Comparison of ENCODE assay signal across 8 cellular contexts in genomic region chr20:8132632-8133587, GRCh38. TPM values are rescaled to one million over a fixed set of nuclear protein-coding genes. Genes with fewer than 3 reads are reported as not detected.
DNase-seq lines count a peak whose midpoint lies in the region; ATAC-seq, FAIRE-seq and TF ChIP-seq lines count a peak whose summit lies in the region.

No MANE protein-coding gene starts in this region.

- TF ChIP-seq CTCF in astrocyte (IDR thresholded peaks at IDR 0.05; ENCODE audit: insufficient read depth, low read depth, low read length) (no peak), sigmoid colon (IDR thresholded peaks at IDR 0.05) (no peak)

- DNase-seq in CD4-positive, alpha-beta memory T cell = peak in 1 of 5 donors; percentile 50
- no peak for DNase-seq in astrocyte (ENCODE audit: low read depth)
- DNase-seq in sigmoid colon = peak; percentile 83
- DNase-seq in D341Med (ENCODE audit: low spot score) = no peak

- H3K9me3 Mint-ChIP-seq in CD4-positive, alpha-beta memory T cell = no peaks in the 10 kb centered on the region
- no peaks in the 10 kb centered on the region for H3K9me3 Mint-ChIP-seq in astrocyte (ENCODE audit: unreplicated experiment)

- H3K36me3 Mint-ChIP-seq in CD4-positive, alpha-beta memory T cell = peaks cover 0 to 3% of the 10 kb centered on the region in 2 donors
- no peaks in the 10 kb centered on the region for H3K36me3 Mint-ChIP-seq in astrocyte (ENCODE audit: low read depth, unreplicated experiment)

- POLR2A ChIA-PET in CD4-positive, alpha-beta memory T cell (lab: Charles Lee; ENCODE audit: partially characterized antibody) = no interaction called here

- H3K27ac ChIP-seq in CD4-positive, alpha-beta memory T cell (ENCODE audit: low read depth, low read length) = no peak overlapping the region
- H3K27ac ChIP-seq in astrocyte (ENCODE audit: low read depth, low read length) (no peak overlapping the region), sigmoid colon (peak overlapping the region; percentile 90 to 93 (median 91))

- no peak for TF ChIP-seq EP300 in Ishikawa (IDR thresholded peaks at IDR 0.05; ENCODE audit: borderline replicate concordance)
- no peak for TF ChIP-seq EP300 in sigmoid colon (IDR thresholded peaks at IDR 0.05)

- H4K20me1 ChIP-seq in astrocyte (ENCODE audit: insufficient read depth, low read length) = peaks cover 4% of the 10 kb centered on the region

- WGBS in sigmoid colon, 2 donors = 5 to 20% methylated on average over 53 of the region's 53 CpGs

- H3K36me3 ChIP-seq in CD4-positive, alpha-beta memory T cell (ENCODE audit: insufficient read depth, low read length) = no peaks in the 10 kb centered on the region
- no peaks in the 10 kb centered on the region for H3K36me3 ChIP-seq in astrocyte (ENCODE audit: insufficient read depth, low read length)
- H3K36me3 ChIP-seq in sigmoid colon = no peaks in the 10 kb centered on the region

- ATAC-seq in HG02623 (IDR thresholded peaks at IDR 0.05; ENCODE audit: unreplicated experiment) = no peak
- ATAC-seq in HG03432 (IDR thresholded peaks at IDR 0.05; ENCODE audit: unreplicated experiment) = no peak

- no peaks in the 10 kb centered on the region for H3K79me2 ChIP-seq in astrocyte (ENCODE audit: insufficient read depth, low read length)

- H2AFZ ChIP-seq in astrocyte (ENCODE audit: low read depth, low read length) = peak overlapping the region; percentile 70

- peak overlapping the region; percentile 84 to 92 (median 88) for H3K4me3 Mint-ChIP-seq in CD4-positive, alpha-beta memory T cell
- H3K4me3 Mint-ChIP-seq in astrocyte (ENCODE audit: unreplicated experiment) = peak overlapping the region; percentile 87

- peaks cover 19% of the 10 kb centered on the region for H3K4me1 ChIP-seq in CD4-positive, alpha-beta memory T cell (ENCODE audit: insufficient read depth, low read length)
- H3K4me1 ChIP-seq in astrocyte (ENCODE audit: insufficient read depth, low read length) (peaks cover 4% of the 10 kb centered on the region), sigmoid colon (peaks cover 0 to 67% (median 52%) of the 10 kb centered on the region in 4 donors)

- CTCF ChIA-PET in CD4-positive, alpha-beta memory T cell (lab: Charles Lee; ENCODE audit: partially characterized antibody) = interaction anchor here (0.9 kb wide), 1 partner anchor 174 kb away, joined by 3 read pairs; no protein-coding TSS in a partner anchor

- H3K9ac ChIP-seq in astrocyte (ENCODE audit: low read length) = peak overlapping the region; percentile 54

- H3K9me3 ChIP-seq in CD4-positive, alpha-beta memory T cell (ENCODE audit: control insufficient read depth in 1 of 2, low read length in 2 of 2) = no peaks in the 10 kb centered on the region
- H3K9me3 ChIP-seq in astrocyte (ENCODE audit: insufficient read depth, low read depth, low read length) (no peaks in the 10 kb centered on the region), sigmoid colon (no peaks in the 10 kb centered on the region)

- intact Hi-C loops in CD4-positive, alpha-beta memory T cell (cut with micrococcal nuclease) = loop anchor here (1.0 to 2.0 kb wide), 6 partner anchors 20 to 590 kb away; partner anchors contain the start of gene TMX4
- intact Hi-C loops in sigmoid colon (cut with DNase I) = loop anchor here (1.0 to 10.0 kb wide), 3 partner anchors 256 to 589 kb away; no protein-coding TSS in a partner anchor

- no peak for TF ChIP-seq POLR2A in sigmoid colon (IDR thresholded peaks at IDR 0.05)

- peaks cover 7 to 12% of the 10 kb centered on the region in 2 donors for H3K27me3 Mint-ChIP-seq in CD4-positive, alpha-beta memory T cell
- peaks cover 27% of the 10 kb centered on the region for H3K27me3 Mint-ChIP-seq in astrocyte (ENCODE audit: low read depth, unreplicated experiment)

- no peaks in the 10 kb centered on the region for H3K27me3 ChIP-seq in CD4-positive, alpha-beta memory T cell (ENCODE audit: insufficient read depth, low read length)
- H3K27me3 ChIP-seq in astrocyte (ENCODE audit: insufficient read depth, low read length) (peaks cover 44% of the 10 kb centered on the region), sigmoid colon (no peaks in the 10 kb centered on the region)

- no peak for TF ChIP-seq RAD21 in Ishikawa (IDR thresholded peaks at IDR 0.05; ENCODE audit: low read depth)

- peak overlapping the region in 1 of 2 donors; percentile 27 for H3K4me3 ChIP-seq in CD4-positive, alpha-beta memory T cell (ENCODE audit: low read length in 2 of 2)
- peak overlapping the region; percentile 57 for H3K4me3 ChIP-seq in astrocyte (ENCODE audit: insufficient read depth, low read depth, low read length)
- peak overlapping the region; percentile 40 for H3K4me3 ChIP-seq in iPS-11a (ENCODE audit: low read depth, low read length)
- peak overlapping the region; percentile 66 to 97 (median 94) for H3K4me3 ChIP-seq in sigmoid colon

- no peak for FAIRE-seq in astrocyte (lab: Jason Lieb, UNC)

- H3K27ac Mint-ChIP-seq in CD4-positive, alpha-beta memory T cell = peak overlapping the region; percentile 25 to 77 (median 64)
- no peak overlapping the region for H3K27ac Mint-ChIP-seq in astrocyte (ENCODE audit: unreplicated experiment)

- peak overlapping the region; percentile 98 for H3K4me2 ChIP-seq in astrocyte (ENCODE audit: low read length)

- peaks cover 13 to 40% (median 25%) of the 10 kb centered on the region in 4 donors for H3K4me1 Mint-ChIP-seq in CD4-positive, alpha-beta memory T cell
- peaks cover 4% of the 10 kb centered on the region for H3K4me1 Mint-ChIP-seq in astrocyte (ENCODE audit: low read depth, unreplicated experiment)

TF ChIP-seq in Ishikawa, 13 proteins besides CTCF, POLR2A, EP300 and RAD21:
- TF ChIP-seq TEAD4 (IDR thresholded peaks at IDR 0.05) (no peak), ZBTB7A (IDR thresholded peaks at IDR 0.05; ENCODE audit: low read depth) (no peak; the same call in 1 of the 2 replicates), FOXM1 (IDR thresholded peaks at IDR 0.05; ENCODE audit: borderline replicate concordance, low read depth) (no peak), CREB1 (IDR thresholded peaks at IDR 0.05; ENCODE audit: low read depth) (no peak), EGR1 (IDR thresholded peaks at IDR 0.05) (no peak), USF1 (IDR thresholded peaks at IDR 0.05) (no peak), TCF12 (IDR thresholded peaks at IDR 0.05; ENCODE audit: low read depth) (no peak; the same call in 1 of the 2 replicates), REST (IDR thresholded peaks at IDR 0.05; ENCODE audit: low read depth) (no peak), MAX (IDR thresholded peaks at IDR 0.05) (peak; percentile 28; the same call in 1 of the 2 replicates), TAF1 (IDR thresholded peaks at IDR 0.05; ENCODE audit: low read depth) (no peak), NFIC (IDR thresholded peaks at IDR 0.05) (no peak), YY1 (IDR thresholded peaks at IDR 0.05; ENCODE audit: low read depth) (no peak), CEBPB (IDR thresholded peaks at IDR 0.05) (peak; percentile 61; the same call in 1 of the 2 replicates)

RNA-seq across cellular contexts. Expression of gene PLCB1, which starts 0.8 kb away (rescaled TPM):
- total RNA-seq in CD4-positive, alpha-beta memory T cell = 1 to 10 TPM; 9.5 to 9.6 TPM
- 1 to 10 TPM; 5.5 to 6.9 TPM for polyA plus RNA-seq in CD4-positive, alpha-beta memory T cell
- total RNA-seq in astrocyte (10.7 and 11.0 TPM in 2 replicates), sigmoid colon (100 to 1,000 TPM in 2 of 4 donors, 10 to 100 TPM in 2; 86.7 to 117 (median 102) TPM)
- 1 to 10 TPM in 2 of 3 donors, under 1 TPM in 1; 0.92 to 3.6 (median 3.4) TPM for polyA plus RNA-seq in sigmoid colon

Comparison
In these comparisons a context has a peak if more than half of its experiments do, and no peak if none do; other contexts are left out.
1. H3K27ac ChIP-seq: peak in sigmoid colon (4 of 4); none in CD4-positive, alpha-beta memory T cell (single experiment) and astrocyte (single experiment).